In genomic region chr5:108196276-108196675, GRCh38 we compare ENCODE assay signal across 27 cellular contexts.
DNase-seq lines count a peak whose midpoint lies in the region; FAIRE-seq and TF ChIP-seq lines count a peak whose summit lies in the region.
"Had no signal": no experiment of that assay in that cellular context is flagged by ENCODE, and none has a peak within 500 bp of the region (broad histone marks: within the 10 kb centered on the region; RNA-seq: fewer than 3 reads in every experiment).

No MANE protein-coding gene starts in this region.

- H3K27me3 ChIP-seq in BE2C = no peaks in the 10 kb centered on the region
- H3K27me3 ChIP-seq: esophagus squamous epithelium, gastrocnemius medialis, SJSA1 had no signal

- peak; percentile 63 for FAIRE-seq in D721Med (lab: Jason Lieb, UNC)

- H3K4me3 ChIP-seq in choroid plexus epithelial cell (ENCODE audit: low read depth, low read length) (no peak overlapping the region), BE2C (ENCODE audit: low read depth, low read length) (no peak overlapping the region)
- H3K4me3 ChIP-seq: esophagus squamous epithelium, gastrocnemius medialis, mucosa of descending colon, SJSA1 had no signal

- no peaks in the 10 kb centered on the region for H3K9me3 Mint-ChIP-seq in nephron progenitor cell
- H3K9me3 Mint-ChIP-seq: activated CD4-positive, alpha-beta T cell treated with anti-CD3 and anti-CD28 coated beads, Interleukin-2, amount 10 ng/mL, durations not matched to agents 24 days and 14 days; activated T-cell treated with anti-CD3 and anti-CD28 coated beads, Interleukin-2, amount 50 U/mL, for 24 hours; central memory CD8-positive, alpha-beta T cell; H9; natural killer cell; stimulated activated memory B cell treated with anti-CD40 and anti-IgM and Interleukin-4, amounts not matched to agents 10 μg/mL and 1 μg/mL and 100 μg/mL, for 72 hours; type B pancreatic cell had no signal

- no peak overlapping the region for H3K4me3 Mint-ChIP-seq in nephron progenitor cell
- H3K4me3 Mint-ChIP-seq: activated CD4-positive, alpha-beta T cell treated with anti-CD3 and anti-CD28 coated beads, Interleukin-2, amount 10 ng/mL, durations not matched to agents 24 days and 14 days; activated T-cell treated with anti-CD3 and anti-CD28 coated beads, Interleukin-2, amount 50 U/mL, for 24 hours; central memory CD8-positive, alpha-beta T cell; H9; natural killer cell; stimulated activated memory B cell treated with anti-CD40 and anti-IgM and Interleukin-4, amounts not matched to agents 10 μg/mL and 1 μg/mL and 100 μg/mL, for 72 hours; type B pancreatic cell had no signal

- TF ChIP-seq CTCF in D721Med (IDR thresholded peaks at IDR 0.05; ENCODE audit: insufficient read depth, missing control alignments) (no peak), choroid plexus epithelial cell (conservative IDR thresholded peaks at IDR 0.05; ENCODE audit: low read depth, low read length) (no peak), nephron progenitor cell (IDR thresholded peaks at IDR 0.05) (no peak), BE2C (IDR thresholded peaks at IDR 0.05; ENCODE audit: low read depth, low read length) (no peak)

- DNase-seq in AG08395 (ENCODE audit: low spot score) = peak; percentile 10
- no peak for DNase-seq in D721Med (ENCODE audit: insufficient read length, low spot score)
- peak; percentile 11 to 61 for DNase-seq in NCI-H524 (lab: John Stamatoyannopoulos, UW)
- DNase-seq in choroid plexus epithelial cell (ENCODE audit: low read depth) = peak; percentile 8
- DNase-seq in nephron progenitor cell = no peak
- DNase-seq in NCI-H510A treated with DMSO at 0.1 percent for 48 hours (lab: John Stamatoyannopoulos, UW) = no peak
- no peak for DNase-seq in COLO668 (lab: John Stamatoyannopoulos, UW; ENCODE audit: unreplicated experiment)
- DNase-seq in BE2C = no peak
- DNase-seq: activated CD4-positive, alpha-beta T cell treated with anti-CD3 and anti-CD28 coated beads, Interleukin-2, amount 10 ng/mL, durations not matched to agents 24 days and 14 days; activated T-cell treated with anti-CD3 and anti-CD28 coated beads, Interleukin-2, amount 50 U/mL, for 24 hours; C1 segment of cervical spinal cord; dermis blood vessel endothelial cell; DND-41; esophagus squamous epithelium; gastrocnemius medialis; H9; hippocampal formation; KBM-7; mucosa of descending colon; natural killer cell; NCI-H2029 treated with DMSO at 0.1 percent for 48 hours; RPMI8226; T1000 had no signal

- H3K4me1 Mint-ChIP-seq in nephron progenitor cell = peaks cover 6% of the 10 kb centered on the region
- H3K4me1 Mint-ChIP-seq: activated CD4-positive, alpha-beta T cell treated with anti-CD3 and anti-CD28 coated beads, Interleukin-2, amount 10 ng/mL, durations not matched to agents 24 days and 14 days; central memory CD8-positive, alpha-beta T cell; stimulated activated memory B cell treated with anti-CD40 and anti-IgM and Interleukin-4, amounts not matched to agents 10 μg/mL and 1 μg/mL and 100 μg/mL, for 72 hours had no signal

- no peaks in the 10 kb centered on the region for H3K4me1 ChIP-seq in BE2C
- H3K4me1 ChIP-seq: esophagus squamous epithelium had no signal

- H3K27me3 Mint-ChIP-seq in nephron progenitor cell (ENCODE audit: low read depth, poor library complexity) = peaks cover 3% of the 10 kb centered on the region
- H3K27me3 Mint-ChIP-seq: activated CD4-positive, alpha-beta T cell treated with anti-CD3 and anti-CD28 coated beads, Interleukin-2, amount 10 ng/mL, durations not matched to agents 24 days and 14 days; activated T-cell treated with anti-CD3 and anti-CD28 coated beads, Interleukin-2, amount 50 U/mL, for 24 hours; central memory CD8-positive, alpha-beta T cell; stimulated activated memory B cell treated with anti-CD40 and anti-IgM and Interleukin-4, amounts not matched to agents 10 μg/mL and 1 μg/mL and 100 μg/mL, for 72 hours; type B pancreatic cell had no signal

- no peaks in the 10 kb centered on the region for H3K36me3 ChIP-seq in BE2C
- H3K36me3 ChIP-seq: esophagus squamous epithelium, gastrocnemius medialis, SJSA1 had no signal

- H3K9me3 ChIP-seq in BE2C = no peaks in the 10 kb centered on the region
- H3K9me3 ChIP-seq: esophagus squamous epithelium, gastrocnemius medialis, mucosa of descending colon, SJSA1 had no signal

- H3K27ac Mint-ChIP-seq in nephron progenitor cell = no peak overlapping the region
- H3K27ac Mint-ChIP-seq: activated CD4-positive, alpha-beta T cell treated with anti-CD3 and anti-CD28 coated beads, Interleukin-2, amount 10 ng/mL, durations not matched to agents 24 days and 14 days; activated T-cell treated with anti-CD3 and anti-CD28 coated beads, Interleukin-2, amount 50 U/mL, for 24 hours; natural killer cell; stimulated activated memory B cell treated with anti-CD40 and anti-IgM and Interleukin-4, amounts not matched to agents 10 μg/mL and 1 μg/mL and 100 μg/mL, for 72 hours; type B pancreatic cell had no signal

- no peaks in the 10 kb centered on the region for H3K36me3 Mint-ChIP-seq in nephron progenitor cell (ENCODE audit: low read depth)
- H3K36me3 Mint-ChIP-seq: natural killer cell, type B pancreatic cell had no signal

Comparison
In these comparisons a context has a peak if more than half of its experiments do, and no peak if none do; other contexts are left out.
1. DNase-seq: peak in AG08395 (single experiment), NCI-H524 (2 of 2) and choroid plexus epithelial cell (single experiment); none in D721Med (single experiment), nephron progenitor cell (single experiment), NCI-H510A treated with DMSO at 0.1 percent for 48 hours (single experiment), COLO668 (single experiment) and BE2C (single experiment).